Comparison of ENCODE assay signal across 29 cellular contexts in genomic region chr21:33531007-33531406, GRCh38.
"Had no signal": no experiment of that assay in that cellular context is flagged by ENCODE, and none has a peak within 500 bp of the region (broad histone marks: within the 10 kb centered on the region; RNA-seq: fewer than 3 reads in every experiment).

No MANE protein-coding gene starts in this region.

- H3K27ac ChIP-seq: brain microvascular endothelial cell, coronary artery, dorsolateral prefrontal cortex, foreskin keratinocyte, gastrocnemius medialis, heart left ventricle had no signal

- H3K4me1 ChIP-seq: foreskin keratinocyte, gastrocnemius medialis, heart left ventricle had no signal

- DNase-seq: activated CD4-positive, alpha-beta T cell treated with anti-CD3 and anti-CD28 coated beads for 4 hours; activated CD4-positive, alpha-beta T cell treated with anti-CD3 and anti-CD28 coated beads, Interleukin-2, amount 50 U/mL, for 1 hour; activated CD4-positive, alpha-beta T cell treated with anti-CD3 and anti-CD28 coated beads, Interleukin-2, amount 50 U/mL, for 48 hours; activated CD4-positive, CD25-positive, alpha-beta regulatory T cell; activated CD4-positive, CD25-positive, alpha-beta regulatory T cell treated with anti-CD3 and anti-CD28 coated beads, Interleukin-2, amount 50 U/mL, for 72 hours; activated CD8-positive, alpha-beta memory T cell treated with anti-CD3 and anti-CD28 coated beads for 24 hours; activated CD8-positive, alpha-beta T cell treated with anti-CD3 and anti-CD28 coated beads for 36 hours; activated effector memory CD4-positive, alpha-beta T cell treated with Interleukin-2 at 50 U/mL for 16 hours; activated gamma-delta T cell treated with Interleukin-2 at 50 U/mL for 16 hours; activated naive CD4-positive, alpha-beta T cell treated with anti-CD3 and anti-CD28 coated beads, Interleukin-2, amount 50 U/mL, for 16 hours; activated naive CD4-positive, alpha-beta T cell treated with Interleukin-2 at 50 U/mL for 16 hours; activated T-cell treated with anti-CD3 and anti-CD28 coated beads, Interleukin-2, amount 50 U/mL, for 48 hours; amniotic stem cell; anterior cingulate cortex; brain microvascular endothelial cell; dorsolateral prefrontal cortex; effector memory CD4-positive, alpha-beta T cell; endodermal cell; foreskin keratinocyte; gastrocnemius medialis; glutamatergic neuron; heart left ventricle; T-helper 2 cell had no signal

- H3K27ac Mint-ChIP-seq: activated CD8-positive, alpha-beta T cell treated with anti-CD3 and anti-CD28 coated beads for 36 hours; dendritic cell treated with granulocyte-macrophage colony-stimulating factor and Interleukin-4, amounts not matched to agents 40 ng/mL and 50 ng/mL, for 4 days; endodermal cell had no signal

- ATAC-seq: activated CD8-positive, alpha-beta T cell treated with anti-CD3 and anti-CD28 coated beads for 36 hours; esophagus mucosa; foreskin keratinocyte; gastrocnemius medialis; heart left ventricle had no signal

- H3K9me3 Mint-ChIP-seq: activated CD8-positive, alpha-beta T cell treated with anti-CD3 and anti-CD28 coated beads for 36 hours; central memory CD8-positive, alpha-beta T cell; dendritic cell treated with granulocyte-macrophage colony-stimulating factor and Interleukin-4, amounts not matched to agents 40 ng/mL and 50 ng/mL, for 4 days; endodermal cell had no signal

- H3K27me3 Mint-ChIP-seq: activated CD8-positive, alpha-beta T cell treated with anti-CD3 and anti-CD28 coated beads for 36 hours; activated naive CD8-positive, alpha-beta T cell; central memory CD8-positive, alpha-beta T cell; dendritic cell treated with granulocyte-macrophage colony-stimulating factor and Interleukin-4, amounts not matched to agents 40 ng/mL and 50 ng/mL, for 4 days had no signal

- H3K27me3 ChIP-seq: brain microvascular endothelial cell, dorsolateral prefrontal cortex, foreskin keratinocyte, gastrocnemius medialis, heart left ventricle had no signal

- H3K4me3 Mint-ChIP-seq: activated CD8-positive, alpha-beta T cell treated with anti-CD3 and anti-CD28 coated beads for 36 hours; activated naive CD8-positive, alpha-beta T cell; central memory CD8-positive, alpha-beta T cell; dendritic cell treated with granulocyte-macrophage colony-stimulating factor and Interleukin-4, amounts not matched to agents 40 ng/mL and 50 ng/mL, for 4 days; endodermal cell had no signal

- H3K4me3 ChIP-seq: coronary artery, dorsolateral prefrontal cortex, gastrocnemius medialis, heart left ventricle had no signal

- H3K4me1 Mint-ChIP-seq: central memory CD8-positive, alpha-beta T cell; endodermal cell had no signal

- H3K9me3 ChIP-seq: gastrocnemius medialis, heart left ventricle had no signal

- FAIRE-seq: bronchial epithelial cell had no signal
